ENCODE assay signal across 12 cellular contexts in genomic region chr1:53343831-53344668, GRCh38. TPM values are rescaled to one million over a fixed set of nuclear protein-coding genes. Genes with fewer than 3 reads are reported as not detected.
DNase-seq lines count a peak whose midpoint lies in the region; ATAC-seq, FAIRE-seq and TF ChIP-seq lines count a peak whose summit lies in the region.
"Had no signal": no experiment of that assay in that cellular context is flagged by ENCODE, and none has a peak within 500 bp of the region (broad histone marks: within the 10 kb centered on the region; RNA-seq: fewer than 3 reads in every experiment).

No MANE protein-coding gene starts in this region.

- no peak overlapping the region for H3K23ac ChIP-seq in mesendoderm (ENCODE audit: low read length)

- H3K18ac ChIP-seq in mesendoderm (ENCODE audit: low read length), result peak overlapping the region; percentile 0

- no peak overlapping the region for H2AK5ac ChIP-seq in mesendoderm (ENCODE audit: low read length)

- no CpG with 5 or more reads among the region's 9 CpGs for WGBS in mesendoderm (ENCODE audit: extremely low coverage, insufficient coverage, low lambda C conversion rate)

- no peak overlapping the region for H4K5ac ChIP-seq in mesendoderm (ENCODE audit: low read length)

- peak overlapping the region; percentile 27 for H3K56ac ChIP-seq in mesendoderm (ENCODE audit: low read length)

- H3K36me3 Mint-ChIP-seq in HFFc6 (ENCODE audit: low read depth), result no peaks in the 10 kb centered on the region
- peaks cover 3% of the 10 kb centered on the region for H3K36me3 Mint-ChIP-seq in astrocyte (ENCODE audit: low read depth, unreplicated experiment)
- H3K36me3 Mint-ChIP-seq in effector memory CD8-positive, alpha-beta T cell (ENCODE audit: insufficient read depth), result no peaks in the 10 kb centered on the region

- H3K27ac ChIP-seq in astrocyte (ENCODE audit: low read depth, low read length), result no peak overlapping the region
- H3K27ac ChIP-seq in mesendoderm (ENCODE audit: low read depth, low read length), result no peak overlapping the region
- H3K27ac ChIP-seq: prostate gland had no signal

- H3K4me1 ChIP-seq in astrocyte (ENCODE audit: insufficient read depth, low read length), result no peaks in the 10 kb centered on the region
- H3K4me1 ChIP-seq in mesendoderm (ENCODE audit: control insufficient read depth, low read depth, low read length), result peaks cover 4% of the 10 kb centered on the region
- H3K4me1 ChIP-seq: prostate gland had no signal

- no peak overlapping the region for H2BK15ac ChIP-seq in mesendoderm (replicated peaks; ENCODE audit: low read depth)

- no peaks in the 10 kb centered on the region for H4K20me1 ChIP-seq in astrocyte (ENCODE audit: insufficient read depth, low read length)

- H3K4me3 Mint-ChIP-seq in HFFc6, result no peak overlapping the region
- H3K4me3 Mint-ChIP-seq in astrocyte (ENCODE audit: unreplicated experiment), result no peak overlapping the region
- no peak overlapping the region for H3K4me3 Mint-ChIP-seq in effector memory CD8-positive, alpha-beta T cell

- peak; percentile 9 for FAIRE-seq in astrocyte (lab: Jason Lieb, UNC)

- H3K4ac ChIP-seq in mesendoderm (ENCODE audit: low read depth, low read length), result no peak overlapping the region

- peaks cover 13% of the 10 kb centered on the region for H3K4me1 Mint-ChIP-seq in HFFc6 (ENCODE audit: low read depth)
- peaks cover 8% of the 10 kb centered on the region for H3K4me1 Mint-ChIP-seq in astrocyte (ENCODE audit: low read depth, unreplicated experiment)
- no peaks in the 10 kb centered on the region for H3K4me1 Mint-ChIP-seq in effector memory CD8-positive, alpha-beta T cell (ENCODE audit: low read depth in 2 of 2)

- no peaks in the 10 kb centered on the region for H3K9me3 ChIP-seq in astrocyte (ENCODE audit: insufficient read depth, low read depth, low read length)
- H3K9me3 ChIP-seq: prostate gland had no signal

- H4K8ac ChIP-seq in mesendoderm (ENCODE audit: low read depth, low read length), result no peak overlapping the region

- no peak overlapping the region for H3K4me2 ChIP-seq in astrocyte (ENCODE audit: low read length)
- H3K4me2 ChIP-seq in mesendoderm (ENCODE audit: low read length), result no peak overlapping the region

- no peaks in the 10 kb centered on the region for H3K27me3 ChIP-seq in astrocyte (ENCODE audit: insufficient read depth, low read length)
- H3K27me3 ChIP-seq in mesendoderm (ENCODE audit: insufficient read depth, low read length, poor library complexity), result no peaks in the 10 kb centered on the region

- no peaks in the 10 kb centered on the region for H3K79me2 ChIP-seq in astrocyte (ENCODE audit: insufficient read depth, low read length)
- H3K79me2 ChIP-seq in mesendoderm (ENCODE audit: control insufficient read depth, insufficient read depth, low read length), result no peaks in the 10 kb centered on the region

- no peaks in the 10 kb centered on the region for H3K79me1 ChIP-seq in mesendoderm (ENCODE audit: low read length)

- H3K27ac Mint-ChIP-seq in HFFc6, result no peak overlapping the region
- H3K27ac Mint-ChIP-seq in astrocyte (ENCODE audit: unreplicated experiment), result peak overlapping the region; percentile 22
- H3K27ac Mint-ChIP-seq in effector memory CD8-positive, alpha-beta T cell, result no peak overlapping the region

- no peak overlapping the region for H2AFZ ChIP-seq in astrocyte (ENCODE audit: low read depth, low read length)

- H3K9ac ChIP-seq in astrocyte (ENCODE audit: low read length), result no peak overlapping the region
- H3K9ac ChIP-seq in mesendoderm (ENCODE audit: low read length), result peak overlapping the region; percentile 12

- no peaks in the 10 kb centered on the region for H3K36me3 ChIP-seq in astrocyte (ENCODE audit: insufficient read depth, low read length)
- no peaks in the 10 kb centered on the region for H3K36me3 ChIP-seq in mesendoderm (ENCODE audit: control insufficient read depth, insufficient read depth, low read length)
- H3K36me3 ChIP-seq: prostate gland had no signal

- ATAC-seq in left cardiac atrium (no peak), HG02870 (IDR thresholded peaks at IDR 0.05; ENCODE audit: unreplicated experiment) (no peak)
- ATAC-seq in effector memory CD8-positive, alpha-beta T cell (replicated peaks), result no peak

- no peak overlapping the region for H2BK120ac ChIP-seq in mesendoderm (ENCODE audit: low read depth, low read length)

- TF ChIP-seq CTCF in AG10803 (conservative IDR thresholded peaks at IDR 0.05; ENCODE audit: low read length), result no peak
- no peak for TF ChIP-seq CTCF in HFFc6 (IDR thresholded peaks at IDR 0.05)
- TF ChIP-seq CTCF in astrocyte (IDR thresholded peaks at IDR 0.05; ENCODE audit: insufficient read depth, low read depth, low read length), result no peak

- no peak overlapping the region for H2BK5ac ChIP-seq in mesendoderm (ENCODE audit: low read length)

- H3K4me3 ChIP-seq in AG10803 (ENCODE audit: low read length) (no peak overlapping the region), astrocyte (ENCODE audit: insufficient read depth, low read depth, low read length) (no peak overlapping the region), mesendoderm (ENCODE audit: low read length) (no peak overlapping the region)
- H3K4me3 ChIP-seq: prostate gland had no signal

- H3K27me3 Mint-ChIP-seq in HFFc6 (ENCODE audit: insufficient read depth), result peaks cover 10% of the 10 kb centered on the region
- peaks cover 8% of the 10 kb centered on the region for H3K27me3 Mint-ChIP-seq in astrocyte (ENCODE audit: low read depth, unreplicated experiment)
- H3K27me3 Mint-ChIP-seq in effector memory CD8-positive, alpha-beta T cell, result peaks cover 0 to 12% of the 10 kb centered on the region in 2 donors

- H3K9me3 Mint-ChIP-seq in HFFc6 (no peaks in the 10 kb centered on the region), astrocyte (ENCODE audit: unreplicated experiment) (peaks cover 3% of the 10 kb centered on the region)
- H3K9me3 Mint-ChIP-seq in effector memory CD8-positive, alpha-beta T cell, result no peaks in the 10 kb centered on the region

- intact Hi-C loops in left cardiac atrium (cut with DNase I), result no loop called here

- DNase-seq in AG10803 (ENCODE audit: low read depth) (peak; percentile 6), HFFc6 (peak; percentile 19), astrocyte (ENCODE audit: low read depth) (no peak), mesendoderm (peak; percentile 88), left cardiac atrium (no peak)
- DNase-seq in effector CD4-positive, alpha-beta T cell, result no peak
- DNase-seq in effector memory CD8-positive, alpha-beta T cell, result no peak
- DNase-seq: cerebellar nuclear complex; Karpas-422; stimulated activated CD4-positive, alpha-beta T cell treated with anti-CD3 and anti-CD28 coated beads, Interleukin-1b, Interleukin-23, amount 100 ng/mL, for 48 hours had no signal

RNA-seq across cellular contexts. Expression of gene LRP8, which starts 16.2 kb away (rescaled TPM):
- total RNA-seq in HFFc6 (2021; fragmentation: NEBNext Ultra II Directional; extraction: Animal tissue kit (Norgen Biotek cat#: 25700)), result 10 to 100 TPM in 5 of 6 experiments, 1 to 10 TPM in 1; 7.2 to 14.9 (median 13.0) TPM
- total RNA-seq in astrocyte (12.8 and 13.9 TPM in 2 replicates), left cardiac atrium (1 to 10 TPM; 1.7 to 4.1 TPM)
- 54.5 TPM for polyA plus RNA-seq in mesendoderm (2013, experiment 1 of 2)
- 55.5 TPM for polyA plus RNA-seq in mesendoderm (2013, experiment 2 of 2)

Comparison
In these comparisons a context has a peak if more than half of its experiments do, and no peak if none do; other contexts are left out.
1. DNase-seq: peak in AG10803 (single experiment), HFFc6 (single experiment) and mesendoderm (single experiment); none in astrocyte (single experiment), left cardiac atrium (single experiment), effector CD4-positive, alpha-beta T cell (single experiment) and effector memory CD8-positive, alpha-beta T cell (0 of 3).